Comparison of ENCODE assay signal across 23 cellular contexts in genomic region chr20:35385733-35386132, GRCh38. TPM values are rescaled to one million over a fixed set of nuclear protein-coding genes. Genes with fewer than 3 reads are reported as not detected.
"Had no signal": no experiment of that assay in that cellular context is flagged by ENCODE, and none has a peak within 500 bp of the region (broad histone marks: within the 10 kb centered on the region; RNA-seq: fewer than 3 reads in every experiment).

No MANE protein-coding gene starts in this region.

- H3K4me1 ChIP-seq: esophagus muscularis mucosa, psoas muscle had no signal

- H3K9me3 ChIP-seq: esophagus muscularis mucosa, psoas muscle, spleen, stomach, thoracic aorta, transverse colon had no signal

- H3K4me3 ChIP-seq: coronary artery, esophagus muscularis mucosa, hepatocyte, lung, psoas muscle, spleen, stomach, thoracic aorta, transverse colon had no signal

- DNase-seq: effector memory CD4-positive, alpha-beta T cell; foreskin melanocyte; head of caudate nucleus; left colon; left ventricle myocardium superior; mesendoderm; naive B cell; occipital lobe; psoas muscle; retina; spleen; stimulated activated CD4-positive, alpha-beta T cell treated with anti-CD3 and anti-CD28 coated beads, Interleukin-15, amount 100 ng/mL, for 24 hours; stimulated activated CD4-positive, alpha-beta T cell treated with anti-CD3 and anti-CD28 coated beads, Interleukin-1b, Interleukin-23, amount 100 ng/mL, for 48 hours; stimulated activated CD4-positive, alpha-beta T cell treated with anti-CD3 and anti-CD28 coated beads, Interleukin-4, amount 100 ng/mL, for 24 hours; stomach; substantia nigra; transverse colon had no signal

- H3K27ac ChIP-seq: coronary artery, epithelial cell of prostate, esophagus muscularis mucosa, hepatocyte, psoas muscle, spleen, stomach, thoracic aorta, transverse colon had no signal

- H3K27me3 ChIP-seq: esophagus muscularis mucosa, hepatocyte, spleen, stomach, transverse colon had no signal

RNA-seq across cellular contexts. Expression of gene GDF5, which starts 52.3 kb away (rescaled TPM):
- total RNA-seq: spleen had no signal
